In the genomic region with DNA sequence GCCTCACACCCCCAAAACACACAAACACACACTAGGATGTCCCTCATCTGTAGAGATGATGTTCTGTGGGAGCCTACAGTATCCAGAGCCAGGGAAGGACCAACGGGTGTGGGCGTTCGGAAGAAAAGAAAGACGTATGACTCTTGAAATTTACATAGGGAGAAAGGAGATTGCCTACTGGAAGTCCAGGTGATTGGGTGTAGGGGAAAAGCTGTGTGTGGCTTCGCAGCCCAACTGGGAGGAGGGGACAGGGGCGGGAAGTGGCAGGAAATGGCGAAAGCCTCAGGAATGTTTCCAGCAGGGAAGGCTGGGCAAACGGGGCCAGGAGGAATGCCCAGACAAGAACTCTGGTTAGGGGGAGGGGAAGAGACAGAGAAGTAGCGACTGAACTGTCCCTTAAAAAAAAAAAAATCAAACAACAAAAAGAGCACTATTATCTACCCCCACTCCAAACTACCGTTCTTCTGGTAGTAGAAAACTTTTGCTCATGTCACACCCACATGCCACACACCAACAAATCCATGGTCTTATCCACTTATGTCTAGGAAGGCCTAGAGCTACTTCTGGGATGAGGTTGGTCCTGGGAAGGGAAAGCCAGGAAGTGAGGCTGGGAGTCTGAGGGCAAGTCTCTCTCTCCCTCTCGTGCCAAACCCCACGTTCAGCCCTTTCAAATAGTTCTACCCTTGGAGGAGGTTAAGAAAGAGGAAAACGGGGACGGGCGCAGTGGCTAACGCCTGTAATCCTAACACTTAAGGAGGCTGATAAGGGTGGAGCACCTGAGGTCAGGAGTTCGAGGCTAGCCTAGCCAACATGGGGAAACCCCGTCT, we compare ENCODE assay signal across 1 cellular context.
TF ChIP-seq lines count a peak whose summit lies in the region.

No MANE protein-coding gene starts in this region.

TF ChIP-seq in HepG2, 621 proteins besides CTCF, POLR2A, EP300 and RAD21 (continued from another document and continues in another):
- TF ChIP-seq, protein P1, sequence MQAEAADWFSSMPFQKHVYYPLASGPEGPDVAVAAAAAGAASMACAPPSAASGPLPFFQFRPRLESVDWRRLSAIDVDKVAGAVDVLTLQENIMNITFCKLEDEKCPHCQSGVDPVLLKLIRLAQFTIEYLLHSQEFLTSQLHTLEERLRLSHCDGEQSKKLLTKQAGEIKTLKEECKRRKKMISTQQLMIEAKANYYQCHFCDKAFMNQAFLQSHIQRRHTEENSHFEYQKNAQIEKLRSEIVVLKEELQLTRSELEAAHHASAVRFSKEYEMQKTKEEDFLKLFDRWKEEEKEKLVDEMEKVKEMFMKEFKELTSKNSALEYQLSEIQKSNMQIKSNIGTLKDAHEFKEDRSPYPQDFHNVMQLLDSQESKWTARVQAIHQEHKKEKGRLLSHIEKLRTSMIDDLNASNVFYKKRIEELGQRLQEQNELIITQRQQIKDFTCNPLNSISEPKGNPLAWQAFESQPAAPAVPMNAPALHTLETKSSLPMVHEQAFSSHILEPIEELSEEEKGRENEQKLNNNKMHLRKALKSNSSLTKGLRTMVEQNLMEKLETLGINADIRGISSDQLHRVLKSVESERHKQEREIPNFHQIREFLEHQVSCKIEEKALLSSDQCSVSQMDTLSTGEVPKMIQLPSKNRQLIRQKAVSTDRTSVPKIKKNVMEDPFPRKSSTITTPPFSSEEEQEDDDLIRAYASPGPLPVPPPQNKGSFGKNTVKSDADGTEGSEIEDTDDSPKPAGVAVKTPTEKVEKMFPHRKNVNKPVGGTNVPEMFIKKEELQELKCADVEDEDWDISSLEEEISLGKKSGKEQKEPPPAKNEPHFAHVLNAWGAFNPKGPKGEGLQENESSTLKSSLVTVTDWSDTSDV (CRISPR knock-in tag; IDR thresholded peaks at IDR 0.05), result no peak
- TF ChIP-seq, protein P2, sequence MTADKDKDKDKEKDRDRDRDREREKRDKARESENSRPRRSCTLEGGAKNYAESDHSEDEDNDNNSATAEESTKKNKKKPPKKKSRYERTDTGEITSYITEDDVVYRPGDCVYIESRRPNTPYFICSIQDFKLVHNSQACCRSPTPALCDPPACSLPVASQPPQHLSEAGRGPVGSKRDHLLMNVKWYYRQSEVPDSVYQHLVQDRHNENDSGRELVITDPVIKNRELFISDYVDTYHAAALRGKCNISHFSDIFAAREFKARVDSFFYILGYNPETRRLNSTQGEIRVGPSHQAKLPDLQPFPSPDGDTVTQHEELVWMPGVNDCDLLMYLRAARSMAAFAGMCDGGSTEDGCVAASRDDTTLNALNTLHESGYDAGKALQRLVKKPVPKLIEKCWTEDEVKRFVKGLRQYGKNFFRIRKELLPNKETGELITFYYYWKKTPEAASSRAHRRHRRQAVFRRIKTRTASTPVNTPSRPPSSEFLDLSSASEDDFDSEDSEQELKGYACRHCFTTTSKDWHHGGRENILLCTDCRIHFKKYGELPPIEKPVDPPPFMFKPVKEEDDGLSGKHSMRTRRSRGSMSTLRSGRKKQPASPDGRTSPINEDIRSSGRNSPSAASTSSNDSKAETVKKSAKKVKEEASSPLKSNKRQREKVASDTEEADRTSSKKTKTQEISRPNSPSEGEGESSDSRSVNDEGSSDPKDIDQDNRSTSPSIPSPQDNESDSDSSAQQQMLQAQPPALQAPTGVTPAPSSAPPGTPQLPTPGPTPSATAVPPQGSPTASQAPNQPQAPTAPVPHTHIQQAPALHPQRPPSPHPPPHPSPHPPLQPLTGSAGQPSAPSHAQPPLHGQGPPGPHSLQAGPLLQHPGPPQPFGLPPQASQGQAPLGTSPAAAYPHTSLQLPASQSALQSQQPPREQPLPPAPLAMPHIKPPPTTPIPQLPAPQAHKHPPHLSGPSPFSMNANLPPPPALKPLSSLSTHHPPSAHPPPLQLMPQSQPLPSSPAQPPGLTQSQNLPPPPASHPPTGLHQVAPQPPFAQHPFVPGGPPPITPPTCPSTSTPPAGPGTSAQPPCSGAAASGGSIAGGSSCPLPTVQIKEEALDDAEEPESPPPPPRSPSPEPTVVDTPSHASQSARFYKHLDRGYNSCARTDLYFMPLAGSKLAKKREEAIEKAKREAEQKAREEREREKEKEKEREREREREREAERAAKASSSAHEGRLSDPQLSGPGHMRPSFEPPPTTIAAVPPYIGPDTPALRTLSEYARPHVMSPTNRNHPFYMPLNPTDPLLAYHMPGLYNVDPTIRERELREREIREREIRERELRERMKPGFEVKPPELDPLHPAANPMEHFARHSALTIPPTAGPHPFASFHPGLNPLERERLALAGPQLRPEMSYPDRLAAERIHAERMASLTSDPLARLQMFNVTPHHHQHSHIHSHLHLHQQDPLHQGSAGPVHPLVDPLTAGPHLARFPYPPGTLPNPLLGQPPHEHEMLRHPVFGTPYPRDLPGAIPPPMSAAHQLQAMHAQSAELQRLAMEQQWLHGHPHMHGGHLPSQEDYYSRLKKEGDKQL (CRISPR knock-in tag; IDR thresholded peaks at IDR 0.05; ENCODE audit: low read depth), result peak; percentile 46; the same call in 1 of the 2 replicates
- TF ChIP-seq ZFP37 (CRISPR knock-in tag; IDR thresholded peaks at IDR 0.05; ENCODE audit: borderline replicate concordance), result peak; percentile 66; the same call in 1 of the 2 replicates
- TF ChIP-seq, protein P3, sequence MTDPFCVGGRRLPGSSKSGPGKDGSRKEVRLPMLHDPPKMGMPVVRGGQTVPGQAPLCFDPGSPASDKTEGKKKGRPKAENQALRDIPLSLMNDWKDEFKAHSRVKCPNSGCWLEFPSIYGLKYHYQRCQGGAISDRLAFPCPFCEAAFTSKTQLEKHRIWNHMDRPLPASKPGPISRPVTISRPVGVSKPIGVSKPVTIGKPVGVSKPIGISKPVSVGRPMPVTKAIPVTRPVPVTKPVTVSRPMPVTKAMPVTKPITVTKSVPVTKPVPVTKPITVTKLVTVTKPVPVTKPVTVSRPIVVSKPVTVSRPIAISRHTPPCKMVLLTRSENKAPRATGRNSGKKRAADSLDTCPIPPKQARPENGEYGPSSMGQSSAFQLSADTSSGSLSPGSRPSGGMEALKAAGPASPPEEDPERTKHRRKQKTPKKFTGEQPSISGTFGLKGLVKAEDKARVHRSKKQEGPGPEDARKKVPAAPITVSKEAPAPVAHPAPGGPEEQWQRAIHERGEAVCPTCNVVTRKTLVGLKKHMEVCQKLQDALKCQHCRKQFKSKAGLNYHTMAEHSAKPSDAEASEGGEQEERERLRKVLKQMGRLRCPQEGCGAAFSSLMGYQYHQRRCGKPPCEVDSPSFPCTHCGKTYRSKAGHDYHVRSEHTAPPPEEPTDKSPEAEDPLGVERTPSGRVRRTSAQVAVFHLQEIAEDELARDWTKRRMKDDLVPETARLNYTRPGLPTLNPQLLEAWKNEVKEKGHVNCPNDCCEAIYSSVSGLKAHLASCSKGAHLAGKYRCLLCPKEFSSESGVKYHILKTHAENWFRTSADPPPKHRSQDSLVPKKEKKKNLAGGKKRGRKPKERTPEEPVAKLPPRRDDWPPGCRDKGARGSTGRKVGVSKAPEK (CRISPR knock-in tag; IDR thresholded peaks at IDR 0.05; ENCODE audit: borderline replicate concordance), result no peak
- TF ChIP-seq PPARG (CRISPR knock-in tag; conservative IDR thresholded peaks at IDR 0.05), result peak; percentile 77
- TF ChIP-seq BHLHE40 (IDR thresholded peaks at IDR 0.05; ENCODE audit: low read length), result no peak
- TF ChIP-seq, protein P4, sequence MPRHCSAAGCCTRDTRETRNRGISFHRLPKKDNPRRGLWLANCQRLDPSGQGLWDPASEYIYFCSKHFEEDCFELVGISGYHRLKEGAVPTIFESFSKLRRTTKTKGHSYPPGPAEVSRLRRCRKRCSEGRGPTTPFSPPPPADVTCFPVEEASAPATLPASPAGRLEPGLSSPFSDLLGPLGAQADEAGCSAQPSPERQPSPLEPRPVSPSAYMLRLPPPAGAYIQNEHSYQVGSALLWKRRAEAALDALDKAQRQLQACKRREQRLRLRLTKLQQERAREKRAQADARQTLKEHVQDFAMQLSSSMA (CRISPR knock-in tag; IDR thresholded peaks at IDR 0.05), result no peak
- TF ChIP-seq ZNF841 (CRISPR knock-in tag; IDR thresholded peaks at IDR 0.05; ENCODE audit: borderline replicate concordance), result no peak
- TF ChIP-seq, protein P5, sequence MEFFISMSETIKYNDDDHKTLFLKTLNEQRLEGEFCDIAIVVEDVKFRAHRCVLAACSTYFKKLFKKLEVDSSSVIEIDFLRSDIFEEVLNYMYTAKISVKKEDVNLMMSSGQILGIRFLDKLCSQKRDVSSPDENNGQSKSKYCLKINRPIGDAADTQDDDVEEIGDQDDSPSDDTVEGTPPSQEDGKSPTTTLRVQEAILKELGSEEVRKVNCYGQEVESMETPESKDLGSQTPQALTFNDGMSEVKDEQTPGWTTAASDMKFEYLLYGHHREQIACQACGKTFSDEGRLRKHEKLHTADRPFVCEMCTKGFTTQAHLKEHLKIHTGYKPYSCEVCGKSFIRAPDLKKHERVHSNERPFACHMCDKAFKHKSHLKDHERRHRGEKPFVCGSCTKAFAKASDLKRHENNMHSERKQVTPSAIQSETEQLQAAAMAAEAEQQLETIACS (CRISPR knock-in tag; IDR thresholded peaks at IDR 0.05), result no peak
- TF ChIP-seq SRF (IDR thresholded peaks at IDR 0.05; ENCODE audit: low read depth, low read length), result no peak
- peak; percentile 69 for TF ChIP-seq FOSL2 (CRISPR knock-in tag; IDR thresholded peaks at IDR 0.05)
- peak; percentile 53; the same call in 1 of the 2 replicates for TF ChIP-seq SOX5 (CRISPR knock-in tag; IDR thresholded peaks at IDR 0.05; ENCODE audit: borderline replicate concordance)
- no peak for TF ChIP-seq RORA (CRISPR knock-in tag; IDR thresholded peaks at IDR 0.05)
- 0 out of 2 replicates have a peak, but pooled peaks have one; percentile 32 for TF ChIP-seq ZNF256 (CRISPR knock-in tag; conservative IDR thresholded peaks at IDR 0.05)
- TF ChIP-seq, protein P6, sequence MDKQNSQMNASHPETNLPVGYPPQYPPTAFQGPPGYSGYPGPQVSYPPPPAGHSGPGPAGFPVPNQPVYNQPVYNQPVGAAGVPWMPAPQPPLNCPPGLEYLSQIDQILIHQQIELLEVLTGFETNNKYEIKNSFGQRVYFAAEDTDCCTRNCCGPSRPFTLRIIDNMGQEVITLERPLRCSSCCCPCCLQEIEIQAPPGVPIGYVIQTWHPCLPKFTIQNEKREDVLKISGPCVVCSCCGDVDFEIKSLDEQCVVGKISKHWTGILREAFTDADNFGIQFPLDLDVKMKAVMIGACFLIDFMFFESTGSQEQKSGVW (CRISPR knock-in tag; IDR thresholded peaks at IDR 0.05; ENCODE audit: borderline replicate concordance), result no peak
- TF ChIP-seq SOX13 (IDR thresholded peaks at IDR 0.05), result no peak
- peak in 1 of 2 experiments; percentile 72; a peak in 2 of 4 replicates for TF ChIP-seq SOX13 (CRISPR knock-in tag; conservative IDR thresholded peaks at IDR 0.05 in 1 of 2, IDR thresholded peaks at IDR 0.05 in 1 of 2)
- no peak for TF ChIP-seq ZSCAN20 (CRISPR knock-in tag; IDR thresholded peaks at IDR 0.05; ENCODE audit: borderline replicate concordance)
- no peak for TF ChIP-seq TBP (CRISPR knock-in tag; IDR thresholded peaks at IDR 0.05)
- no peak for TF ChIP-seq RFX3 (CRISPR knock-in tag; IDR thresholded peaks at IDR 0.05)
- TF ChIP-seq KAT2B (IDR thresholded peaks at IDR 0.05; ENCODE audit: borderline replicate concordance, low read depth, low read length), result no peak
- TF ChIP-seq SRSF1 (optimal IDR thresholded peaks at IDR 0.05; ENCODE audit: low read depth, low read length), result no peak
- 0 out of 2 replicates have a peak, but pooled peaks have one; percentile 76 for TF ChIP-seq ELF4 (CRISPR knock-in tag; IDR thresholded peaks at IDR 0.05; ENCODE audit: borderline replicate concordance)
- no peak for TF ChIP-seq ZNF761 (CRISPR knock-in tag; conservative IDR thresholded peaks at IDR 0.05)
- 0 out of 2 replicates have a peak, but pooled peaks have one; percentile 6 for TF ChIP-seq KDM1A (CRISPR knock-in tag; IDR thresholded peaks at IDR 0.05)
- TF ChIP-seq ZNF563 (CRISPR knock-in tag; IDR thresholded peaks at IDR 0.05), result no peak
- TF ChIP-seq, protein P7, sequence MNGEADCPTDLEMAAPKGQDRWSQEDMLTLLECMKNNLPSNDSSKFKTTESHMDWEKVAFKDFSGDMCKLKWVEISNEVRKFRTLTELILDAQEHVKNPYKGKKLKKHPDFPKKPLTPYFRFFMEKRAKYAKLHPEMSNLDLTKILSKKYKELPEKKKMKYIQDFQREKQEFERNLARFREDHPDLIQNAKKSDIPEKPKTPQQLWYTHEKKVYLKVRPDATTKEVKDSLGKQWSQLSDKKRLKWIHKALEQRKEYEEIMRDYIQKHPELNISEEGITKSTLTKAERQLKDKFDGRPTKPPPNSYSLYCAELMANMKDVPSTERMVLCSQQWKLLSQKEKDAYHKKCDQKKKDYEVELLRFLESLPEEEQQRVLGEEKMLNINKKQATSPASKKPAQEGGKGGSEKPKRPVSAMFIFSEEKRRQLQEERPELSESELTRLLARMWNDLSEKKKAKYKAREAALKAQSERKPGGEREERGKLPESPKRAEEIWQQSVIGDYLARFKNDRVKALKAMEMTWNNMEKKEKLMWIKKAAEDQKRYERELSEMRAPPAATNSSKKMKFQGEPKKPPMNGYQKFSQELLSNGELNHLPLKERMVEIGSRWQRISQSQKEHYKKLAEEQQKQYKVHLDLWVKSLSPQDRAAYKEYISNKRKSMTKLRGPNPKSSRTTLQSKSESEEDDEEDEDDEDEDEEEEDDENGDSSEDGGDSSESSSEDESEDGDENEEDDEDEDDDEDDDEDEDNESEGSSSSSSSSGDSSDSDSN (CRISPR knock-in tag; IDR thresholded peaks at IDR 0.05), result peak; percentile 56; the same call in 1 of the 2 replicates
- TF ChIP-seq ZBTB7A (CRISPR knock-in tag; IDR thresholded peaks at IDR 0.05), result no peak
- TF ChIP-seq HNRNPUL1 (IDR thresholded peaks at IDR 0.05; ENCODE audit: low read depth, low read length), result no peak
- TF ChIP-seq NFIC (IDR thresholded peaks at IDR 0.05; ENCODE audit: low read length), result no peak
- TF ChIP-seq, protein P8, sequence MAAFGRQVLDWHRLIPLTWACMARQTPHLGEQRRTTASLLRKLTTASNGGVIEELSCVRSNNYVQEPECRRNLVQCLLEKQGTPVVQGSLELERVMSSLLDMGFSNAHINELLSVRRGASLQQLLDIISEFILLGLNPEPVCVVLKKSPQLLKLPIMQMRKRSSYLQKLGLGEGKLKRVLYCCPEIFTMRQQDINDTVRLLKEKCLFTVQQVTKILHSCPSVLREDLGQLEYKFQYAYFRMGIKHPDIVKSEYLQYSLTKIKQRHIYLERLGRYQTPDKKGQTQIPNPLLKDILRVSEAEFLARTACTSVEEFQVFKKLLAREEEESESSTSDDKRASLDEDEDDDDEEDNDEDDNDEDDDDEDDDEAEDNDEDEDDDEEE (CRISPR knock-in tag; IDR thresholded peaks at IDR 0.05), result no peak; the same call in 1 of the 2 replicates
- TF ChIP-seq KDM4B (CRISPR knock-in tag; IDR thresholded peaks at IDR 0.05), result no peak
- 0 out of 2 replicates have a peak, but pooled peaks have one; percentile 29 for TF ChIP-seq DPF2 (CRISPR knock-in tag; IDR thresholded peaks at IDR 0.05; ENCODE audit: borderline replicate concordance, low read depth)
- peak; percentile 71 for TF ChIP-seq THAP11 (CRISPR knock-in tag; IDR thresholded peaks at IDR 0.05)
